9 cellular contexts compared by ENCODE assay signal in the genomic region with DNA sequence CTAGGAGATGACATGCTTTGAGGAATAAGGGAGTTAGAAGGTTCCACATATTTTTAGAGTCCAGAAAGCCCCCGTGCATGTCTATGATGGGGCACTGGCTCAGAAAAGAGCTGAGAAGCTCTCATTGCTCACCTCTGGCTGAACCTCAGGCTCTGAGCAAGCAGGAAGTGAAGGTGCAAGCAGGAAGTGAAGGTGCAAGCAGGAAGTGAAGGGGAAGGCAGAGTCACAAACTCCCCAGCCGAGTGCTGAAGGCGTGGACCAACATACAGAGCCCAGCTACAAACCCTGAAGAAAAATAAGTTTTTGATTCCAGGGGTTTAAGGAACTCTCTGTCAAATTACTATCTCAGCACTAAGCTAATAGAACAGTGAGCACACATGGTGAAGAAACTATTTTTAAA. TPM values are rescaled to one million over a fixed set of nuclear protein-coding genes. Genes with fewer than 3 reads are reported as not detected.
A peak's percentile ranks its signal among the peaks of the same experiment; 100 is the strongest.
DNase-seq lines count a peak whose midpoint lies in the region; ATAC-seq, FAIRE-seq and TF ChIP-seq lines count a peak whose summit lies in the region.
"Had no signal": no experiment of that assay in that cellular context is flagged by ENCODE, and none has a peak within 500 bp of the region (broad histone marks: within the 10 kb centered on the region; RNA-seq: fewer than 3 reads in every experiment).

No MANE protein-coding gene starts in this region.

- H3K4me1 Mint-ChIP-seq in activated CD8-positive, alpha-beta T cell treated with anti-CD3 and anti-CD28 coated beads, Interleukin-2, amount 10 ng/mL, durations not matched to agents 7 days and 5 days (ENCODE audit: low read depth): peaks cover 33% of the 10 kb centered on the region

- no peaks in the 10 kb centered on the region for H3K27me3 Mint-ChIP-seq in activated CD8-positive, alpha-beta T cell treated with anti-CD3 and anti-CD28 coated beads, Interleukin-2, amount 10 ng/mL, durations not matched to agents 7 days and 5 days (ENCODE audit: low read depth)

- H3K9ac ChIP-seq in Karpas-422 (ENCODE audit: low read length): no peak overlapping the region

- peaks cover 7% of the 10 kb centered on the region for H3K4me1 ChIP-seq in Karpas-422 (ENCODE audit: low read length)
- no peaks in the 10 kb centered on the region for H3K4me1 ChIP-seq in BE2C

- H3K79me2 ChIP-seq in Karpas-422 (ENCODE audit: low read length): no peaks in the 10 kb centered on the region

- peak overlapping the region; percentile 83 for H2AFZ ChIP-seq in Karpas-422 (ENCODE audit: low read length)

- H3K4me3 ChIP-seq in Karpas-422 (ENCODE audit: low read length): 0 out of 2 replicates have a peak overlapping the region, but pooled peaks have one; percentile 18
- H3K4me3 ChIP-seq in BE2C (ENCODE audit: low read depth, low read length): no peak overlapping the region

- no peak for TF ChIP-seq CTCF in BE2C (IDR thresholded peaks at IDR 0.05; ENCODE audit: low read depth, low read length)

- H3K36me3 Mint-ChIP-seq in activated CD8-positive, alpha-beta T cell treated with anti-CD3 and anti-CD28 coated beads, Interleukin-2, amount 10 ng/mL, durations not matched to agents 7 days and 5 days (ENCODE audit: low read depth): peaks cover 33% of the 10 kb centered on the region

- H3K36me3 ChIP-seq in Karpas-422 (ENCODE audit: insufficient read depth, low read length) (no peaks in the 10 kb centered on the region), BE2C (no peaks in the 10 kb centered on the region)

- H3K27ac Mint-ChIP-seq in activated CD8-positive, alpha-beta T cell treated with anti-CD3 and anti-CD28 coated beads, Interleukin-2, amount 10 ng/mL, durations not matched to agents 7 days and 5 days: peak overlapping the region; percentile 89

- peaks cover 43% of the 10 kb centered on the region for H3K9me3 Mint-ChIP-seq in activated CD8-positive, alpha-beta T cell treated with anti-CD3 and anti-CD28 coated beads, Interleukin-2, amount 10 ng/mL, durations not matched to agents 7 days and 5 days (ENCODE audit: insufficient read depth)

- no peak overlapping the region for H3K27ac ChIP-seq in Karpas-422 (ENCODE audit: low read length)

- DNase-seq in Karpas-422 (peak; percentile 46), dermis blood vessel endothelial cell (peak; percentile 7), BE2C (no peak), GM12892 (ENCODE audit: insufficient read length) (no peak), NCI-H526 (lab: John Stamatoyannopoulos, UW) (no peak)
- DNase-seq in activated CD8-positive, alpha-beta T cell treated with anti-CD3 and anti-CD28 coated beads, Interleukin-2, amount 10 ng/mL, durations not matched to agents 7 days and 5 days: peak; percentile 77
- peak; percentile 34 to 68 for DNase-seq in stimulated activated CD4-positive, alpha-beta T cell treated with anti-CD3 and anti-CD28 coated beads, Interleukin-4, amount 100 ng/mL, for 4 hours
- DNase-seq: mammary epithelial cell had no signal

- H4K20me1 ChIP-seq in Karpas-422 (ENCODE audit: insufficient read depth, low read depth, low read length): no peaks in the 10 kb centered on the region

- H3K9me3 ChIP-seq in Karpas-422 (ENCODE audit: low read length): peaks cover 4% of the 10 kb centered on the region; the same call in 1 of the 2 replicates
- H3K9me3 ChIP-seq in BE2C: no peaks in the 10 kb centered on the region

- ATAC-seq in activated CD8-positive, alpha-beta T cell treated with anti-CD3 and anti-CD28 coated beads, Interleukin-2, amount 10 ng/mL, durations not matched to agents 7 days and 5 days: peak; percentile 98
- no peak for ATAC-seq in HG03378 (IDR thresholded peaks at IDR 0.05; ENCODE audit: unreplicated experiment)

- POLR2A ChIA-PET in activated CD8-positive, alpha-beta T cell treated with anti-CD3 and anti-CD28 coated beads, Interleukin-2, amount 10 ng/mL, durations not matched to agents 7 days and 5 days (lab: Charles Lee): interaction anchor here (0.8 to 1.2 kb wide), 2 partner anchors 33 to 34 kb away, joined by 3 to 4 read pairs; no protein-coding TSS in a partner anchor

- CTCF ChIA-PET in activated CD8-positive, alpha-beta T cell treated with anti-CD3 and anti-CD28 coated beads, Interleukin-2, amount 10 ng/mL, durations not matched to agents 7 days and 5 days (lab: Charles Lee): interaction anchor here (0.7 to 2.1 kb wide), 7 partner anchors 8 to 523 kb away, joined by 3 to 7 read pairs (median 4); a partner anchor contains a TSS

- H3K4me2 ChIP-seq in Karpas-422 (ENCODE audit: low read depth, low read length, poor library complexity, severe bottlenecking): no peak overlapping the region

- no peak for TF ChIP-seq POLR2A in GM12892 (IDR thresholded peaks at IDR 0.05; ENCODE audit: low read depth, low read length)

- no peaks in the 10 kb centered on the region for H3K9me2 ChIP-seq in Karpas-422 (replicated peaks; ENCODE audit: insufficient read depth, low read length)

- no peak for FAIRE-seq in GM12892 (lab: Jason Lieb, UNC)

- H3K27me3 ChIP-seq in Karpas-422 (ENCODE audit: low read length): no peaks in the 10 kb centered on the region
- H3K27me3 ChIP-seq in BE2C: peaks cover 11% of the 10 kb centered on the region

- peak overlapping the region; percentile 45 for H3K4me3 Mint-ChIP-seq in activated CD8-positive, alpha-beta T cell treated with anti-CD3 and anti-CD28 coated beads, Interleukin-2, amount 10 ng/mL, durations not matched to agents 7 days and 5 days

RNA-seq across cellular contexts. Expression of a gene that starts 7.0 kb away (rescaled TPM):
- not detected in 2 replicates for total RNA-seq in Karpas-422 (2014; rRNA removed; shearing (Covaris generic); ENCODE audit: low replicate concordance)
- not detected for total RNA-seq in activated CD8-positive, alpha-beta T cell treated with anti-CD3 and anti-CD28 coated beads, Interleukin-2, amount 10 ng/mL, durations not matched to agents 7 days and 5 days
- total RNA-seq in dermis blood vessel endothelial cell: not detected in 2 replicates
- not detected for polyA plus RNA-seq in BE2C (2012; ENCODE audit: insufficient read depth, insufficient read length, low read depth)
- not detected for polyA plus RNA-seq in GM12892 (2012; ENCODE audit: missing spikeins)
- total RNA-seq: mammary epithelial cell had no signal
- polyA plus RNA-seq: mammary epithelial cell had no signal

RNA-seq across cellular contexts. Expression of a gene that starts 8.0 kb away (rescaled TPM):
- not detected in 2 replicates for total RNA-seq in Karpas-422 (2014; rRNA removed; shearing (Covaris generic); ENCODE audit: low replicate concordance)
- total RNA-seq in activated CD8-positive, alpha-beta T cell treated with anti-CD3 and anti-CD28 coated beads, Interleukin-2, amount 10 ng/mL, durations not matched to agents 7 days and 5 days: not detected
- total RNA-seq in dermis blood vessel endothelial cell: not detected in 2 replicates
- polyA plus RNA-seq in BE2C (2012; ENCODE audit: insufficient read depth, insufficient read length, low read depth): not detected
- polyA plus RNA-seq in GM12892 (2012; ENCODE audit: missing spikeins): not detected
- total RNA-seq: mammary epithelial cell had no signal
- polyA plus RNA-seq: mammary epithelial cell had no signal

RNA-seq across cellular contexts. Expression of a gene that starts 18.2 kb away (rescaled TPM):
- not detected in 2 replicates for total RNA-seq in Karpas-422 (2014; rRNA removed; shearing (Covaris generic); ENCODE audit: low replicate concordance)
- not detected for total RNA-seq in activated CD8-positive, alpha-beta T cell treated with anti-CD3 and anti-CD28 coated beads, Interleukin-2, amount 10 ng/mL, durations not matched to agents 7 days and 5 days
- not detected in 2 replicates for total RNA-seq in dermis blood vessel endothelial cell
- polyA plus RNA-seq in BE2C (2012; ENCODE audit: insufficient read depth, insufficient read length, low read depth): not detected
- not detected for polyA plus RNA-seq in GM12892 (2012; ENCODE audit: missing spikeins)
- total RNA-seq: mammary epithelial cell had no signal
- polyA plus RNA-seq: mammary epithelial cell had no signal

RNA-seq across cellular contexts. Expression of a gene that starts 18.5 kb away (rescaled TPM):
- not detected in 2 replicates for total RNA-seq in Karpas-422 (2014; rRNA removed; shearing (Covaris generic); ENCODE audit: low replicate concordance)
- not detected for total RNA-seq in activated CD8-positive, alpha-beta T cell treated with anti-CD3 and anti-CD28 coated beads, Interleukin-2, amount 10 ng/mL, durations not matched to agents 7 days and 5 days
- not detected in 2 replicates for total RNA-seq in dermis blood vessel endothelial cell
- not detected for polyA plus RNA-seq in BE2C (2012; ENCODE audit: insufficient read depth, insufficient read length, low read depth)
- not detected for polyA plus RNA-seq in GM12892 (2012; ENCODE audit: missing spikeins)
- total RNA-seq: mammary epithelial cell had no signal
- polyA plus RNA-seq: mammary epithelial cell had no signal

RNA-seq across cellular contexts. Expression of a gene that starts 26.6 kb away (rescaled TPM):
- total RNA-seq in Karpas-422 (2014; rRNA removed; shearing (Covaris generic); ENCODE audit: low replicate concordance): not detected in 2 replicates
- not detected for total RNA-seq in activated CD8-positive, alpha-beta T cell treated with anti-CD3 and anti-CD28 coated beads, Interleukin-2, amount 10 ng/mL, durations not matched to agents 7 days and 5 days
- total RNA-seq in dermis blood vessel endothelial cell: not detected in 2 replicates
- not detected for polyA plus RNA-seq in BE2C (2012; ENCODE audit: insufficient read depth, insufficient read length, low read depth)
- not detected for polyA plus RNA-seq in GM12892 (2012; ENCODE audit: missing spikeins)
- total RNA-seq: mammary epithelial cell had no signal
- polyA plus RNA-seq: mammary epithelial cell had no signal

Comparison
In these comparisons a context has a peak if more than half of its experiments do, and no peak if none do; other contexts are left out.
1. DNase-seq: peak in Karpas-422 (single experiment), activated CD8-positive, alpha-beta T cell treated with anti-CD3 and anti-CD28 coated beads, Interleukin-2, amount 10 ng/mL, durations not matched to agents 7 days and 5 days (single experiment), dermis blood vessel endothelial cell (single experiment) and stimulated activated CD4-positive, alpha-beta T cell treated with anti-CD3 and anti-CD28 coated beads, Interleukin-4, amount 100 ng/mL, for 4 hours (2 of 2); none in BE2C (single experiment), GM12892 (single experiment) and NCI-H526 (0 of 2).